Comparison of ENCODE assay signal across 16 cellular contexts in genomic region chr3:155946178-155946577, GRCh38.
DNase-seq lines count a peak whose midpoint lies in the region; ATAC-seq and TF ChIP-seq lines count a peak whose summit lies in the region.
"Had no signal": no experiment of that assay in that cellular context is flagged by ENCODE, and none has a peak within 500 bp of the region (broad histone marks: within the 10 kb centered on the region; RNA-seq: fewer than 3 reads in every experiment).

No MANE protein-coding gene starts in this region.

- no peak overlapping the region for H3K4me3 ChIP-seq in breast epithelium
- H3K4me3 ChIP-seq in astrocyte of the spinal cord (ENCODE audit: low read depth, low read length) = no peak overlapping the region
- H3K4me3 ChIP-seq: psoas muscle, suprapubic skin had no signal

- H3K27me3 ChIP-seq in breast epithelium = no peaks in the 10 kb centered on the region
- H3K27me3 ChIP-seq: suprapubic skin had no signal

- peaks cover 19% of the 10 kb centered on the region for H3K36me3 Mint-ChIP-seq in MCF 10A (ENCODE audit: insufficient read depth, unreplicated experiment)

- TF ChIP-seq CTCF in MCF 10A (IDR thresholded peaks at IDR 0.05; ENCODE audit: unreplicated experiment) (no peak), breast epithelium (IDR thresholded peaks at IDR 0.05) (no peak), astrocyte of the spinal cord (IDR thresholded peaks at IDR 0.05; ENCODE audit: low read depth, low read length) (no peak)

- no peaks in the 10 kb centered on the region for H3K36me3 ChIP-seq in breast epithelium
- H3K36me3 ChIP-seq: suprapubic skin had no signal

- no peaks in the 10 kb centered on the region for H3K27me3 Mint-ChIP-seq in MCF 10A (ENCODE audit: insufficient read depth, unreplicated experiment)

- intact Hi-C loops in MCF 10A (cut with micrococcal nuclease) = no loop called here
- intact Hi-C loops in breast epithelium (cut with DNase I; ENCODE audit: low total_unique reads) = no loop called here

- POLR2A ChIA-PET in MCF 10A (lab: Yijun Ruan, JAX) = interaction anchor here (1.1 kb wide), 1 partner anchor 14 kb away, joined by 4 read pairs; no protein-coding TSS in a partner anchor

- H3K9me3 Mint-ChIP-seq in MCF 10A (ENCODE audit: unreplicated experiment) = no peaks in the 10 kb centered on the region

- H3K4me3 Mint-ChIP-seq in MCF 10A (ENCODE audit: unreplicated experiment) = no peak overlapping the region

- BruUV-seq in MCF 10A (replicated peaks; lab: Mats Ljungman, UMichigan) = no TSS peak

- H3K4me1 Mint-ChIP-seq in MCF 10A (ENCODE audit: insufficient read depth, unreplicated experiment) = no peaks in the 10 kb centered on the region

- DNase-seq in MCF 10A (ENCODE audit: unreplicated experiment) (peak; percentile 40), breast epithelium (ENCODE audit: low spot score in 2 of 2) (no peak), astrocyte of the spinal cord (ENCODE audit: low read depth, low spot score) (peak; percentile 82), glomerular visceral epithelial cell (ENCODE audit: extremely low spot score) (peak; percentile 60), pons (ENCODE audit: low spot score) (no peak), NK-92 (lab: John Stamatoyannopoulos, UW; ENCODE audit: unreplicated experiment) (no peak)
- DNase-seq in stimulated activated naive CD4-positive, alpha-beta T cell (lab: John Stamatoyannopoulos, UW) = no peak
- DNase-seq: activated CD4-positive, alpha-beta T cell treated with anti-CD3 and anti-CD28 coated beads, Interleukin-2, amount 50 U/mL, for 4 hours; activated gamma-delta T cell treated with Interleukin-2 at 50 U/mL for 16 hours; dermis blood vessel endothelial cell; hypothalamus; NCI-H1417; psoas muscle; stimulated activated CD4-positive, alpha-beta T cell treated with anti-CD3 and anti-CD28 coated beads, Interleukin-4, amount 100 ng/mL, for 4 hours had no signal

- in situ Hi-C loops in astrocyte of the spinal cord (cut with HindIII; ENCODE audit: low sequenced_read_pairs) = no loop called here

- TF ChIP-seq POLR2A in breast epithelium (IDR thresholded peaks at IDR 0.05) = no peak

- H3K27ac ChIP-seq in breast epithelium = no peak overlapping the region
- H3K27ac ChIP-seq: psoas muscle, suprapubic skin had no signal

- no peaks in the 10 kb centered on the region for H3K9me3 ChIP-seq in breast epithelium
- H3K9me3 ChIP-seq: psoas muscle, suprapubic skin had no signal

- CTCF ChIA-PET in MCF 10A (lab: Yijun Ruan, JAX) = no interaction called here

- H3K27ac Mint-ChIP-seq in MCF 10A (ENCODE audit: low read depth, unreplicated experiment) = no peak overlapping the region

- ATAC-seq in GM18520 (IDR thresholded peaks at IDR 0.05; ENCODE audit: unreplicated experiment) = no peak
- ATAC-seq: psoas muscle had no signal

- no peaks in the 10 kb centered on the region for H3K4me1 ChIP-seq in breast epithelium
- H3K4me1 ChIP-seq: psoas muscle, suprapubic skin had no signal

Comparison
In these comparisons a context has a peak if more than half of its experiments do, and no peak if none do; other contexts are left out.
1. DNase-seq: peak in MCF 10A (single experiment), astrocyte of the spinal cord (single experiment) and glomerular visceral epithelial cell (single experiment); none in breast epithelium (0 of 2), pons (single experiment), stimulated activated naive CD4-positive, alpha-beta T cell (0 of 6) and NK-92 (single experiment).